8 cellular contexts compared by ENCODE assay signal in the genomic region with DNA sequence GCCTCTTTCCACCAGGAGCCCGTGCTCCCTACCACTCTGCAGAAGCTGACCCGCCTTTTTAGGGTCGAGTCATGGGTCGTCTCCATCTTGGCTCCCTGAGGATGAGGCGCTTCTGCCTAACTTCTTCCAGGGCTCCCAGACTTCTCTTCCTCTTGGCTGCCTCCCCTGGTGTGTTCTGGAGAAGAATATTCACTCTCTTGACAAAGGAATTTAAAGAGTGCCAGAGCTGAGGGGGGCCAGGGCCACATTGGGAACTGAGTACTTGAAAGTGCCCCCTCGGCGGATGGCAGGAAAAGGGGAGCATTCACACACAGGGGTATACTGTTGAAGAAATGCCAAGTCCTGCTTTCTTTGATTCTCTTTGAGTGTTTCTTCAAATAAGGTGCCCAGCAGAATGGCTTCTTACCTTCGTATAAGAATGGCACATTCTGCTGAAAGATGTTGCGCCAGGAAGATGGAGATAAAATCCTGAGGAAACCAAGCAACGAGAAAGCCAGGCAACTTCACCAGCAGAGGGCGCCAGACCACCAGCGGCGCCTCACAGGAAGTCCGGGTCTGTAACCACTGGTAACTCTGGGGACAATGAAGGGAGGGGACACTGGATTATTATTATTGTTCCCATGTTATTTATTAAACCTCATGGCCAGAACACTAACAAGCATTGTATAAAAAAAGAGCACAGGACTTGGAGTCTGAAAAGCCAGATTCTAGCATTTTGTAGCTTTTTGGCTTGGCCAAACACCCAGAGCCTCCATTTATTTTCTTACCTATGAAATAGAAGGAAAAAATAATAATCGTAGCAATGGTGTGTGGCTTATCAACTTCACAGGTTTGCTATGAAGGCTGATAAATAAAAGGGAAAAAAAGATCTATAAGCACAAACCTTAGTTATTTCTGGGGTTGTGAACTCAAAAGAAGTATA.
DNase-seq lines count a peak whose midpoint lies in the region; ATAC-seq and TF ChIP-seq lines count a peak whose summit lies in the region.

No MANE protein-coding gene starts in this region.

- peak in 4 of 5 donors; percentile 61 to 70 (median 62) for DNase-seq in CD4-positive, alpha-beta memory T cell
- DNase-seq in RWPE1 (ENCODE audit: low spot score) (peak; percentile 51), heart right ventricle (peak; percentile 18 to 59), coronary artery (ENCODE audit: low spot score) (no peak)
- DNase-seq in activated effector memory CD4-positive, alpha-beta T cell treated with anti-CD3 and anti-CD28 coated beads, Interleukin-2, amount 50 U/mL, for 16 hours = peak; percentile 90
- peak; percentile 69 for DNase-seq in stimulated activated CD4-positive, alpha-beta T cell treated with anti-CD3 and anti-CD28 coated beads, Interleukin-12 subunit alpha, Interleukin-12 subunit beta, amount 100 ng/mL, for 4 hours

- H3K9me3 ChIP-seq in CD4-positive, alpha-beta memory T cell (ENCODE audit: control insufficient read depth in 1 of 2, low read length in 2 of 2) = no peaks in the 10 kb centered on the region
- H3K9me3 ChIP-seq in heart right ventricle = peaks cover 0 to 26% (median 12%) of the 10 kb centered on the region in 11 donors

- H3K36me3 ChIP-seq in CD4-positive, alpha-beta memory T cell (ENCODE audit: insufficient read depth, low read length) = no peaks in the 10 kb centered on the region
- no peaks in the 10 kb centered on the region for H3K36me3 ChIP-seq in heart right ventricle

- H3K4me3 ChIP-seq in CD4-positive, alpha-beta memory T cell (ENCODE audit: low read length in 2 of 2) = no peak overlapping the region
- no peak overlapping the region for H3K4me3 ChIP-seq in heart right ventricle
- H3K4me3 ChIP-seq in coronary artery = no peak overlapping the region

- peak overlapping the region in 6 of 8 donors; percentile 15 to 61 (median 40) for H3K4me3 Mint-ChIP-seq in CD4-positive, alpha-beta memory T cell

- no peak overlapping the region for H3K27ac ChIP-seq in CD4-positive, alpha-beta memory T cell (ENCODE audit: low read depth, low read length)
- H3K27ac ChIP-seq in RWPE1 (no peak overlapping the region), heart right ventricle (no peak overlapping the region), coronary artery (no peak overlapping the region)

- CTCF ChIA-PET in CD4-positive, alpha-beta memory T cell (lab: Charles Lee; ENCODE audit: partially characterized antibody) = interaction anchor here (0.7 to 6.5 kb wide), 19 partner anchors 9 to 177 kb away, joined by 3 to 106 read pairs (median 5); partner anchors contain the start of gene HACE1
- CTCF ChIA-PET in RWPE1 (lab: Yijun Ruan, JAX) = interaction anchor here (0.7 kb wide), 1 partner anchor 62 kb away, joined by 3 read pairs; no protein-coding TSS in a partner anchor

- H3K4me1 Mint-ChIP-seq in CD4-positive, alpha-beta memory T cell = peaks cover 12 to 21% (median 18%) of the 10 kb centered on the region in 4 donors

- TF ChIP-seq CTCF in RWPE1 (conservative IDR thresholded peaks at IDR 0.05; ENCODE audit: low read depth) (peak; percentile 70), heart right ventricle (IDR thresholded peaks at IDR 0.05) (peak; percentile 45 to 89 (median 65)), coronary artery (IDR thresholded peaks at IDR 0.05) (no peak)

- peak overlapping the region in 3 of 7 donors; percentile 20 to 60 (median 37) for H3K27ac Mint-ChIP-seq in CD4-positive, alpha-beta memory T cell

- peaks cover 0 to 5% (median 0%) of the 10 kb centered on the region in 8 donors for H3K9me3 Mint-ChIP-seq in CD4-positive, alpha-beta memory T cell

- intact Hi-C loops in CD4-positive, alpha-beta memory T cell (cut with micrococcal nuclease) = loop anchor here (1.0 to 2.0 kb wide), 4 partner anchors 22 to 742 kb away; no protein-coding TSS in a partner anchor
- intact Hi-C loops in heart right ventricle (cut with DNase I) = loop anchor here in 6 of 10 donors (2.0 to 10.0 kb wide), 4 partner anchors 82 to 89 kb away; no protein-coding TSS in a partner anchor

- no peaks in the 10 kb centered on the region for H3K27me3 ChIP-seq in CD4-positive, alpha-beta memory T cell (ENCODE audit: insufficient read depth, low read length)
- no peaks in the 10 kb centered on the region for H3K27me3 ChIP-seq in heart right ventricle

- peak; percentile 57 for ATAC-seq in GM19328 (IDR thresholded peaks at IDR 0.05; ENCODE audit: unreplicated experiment)
- ATAC-seq in HG03378 (IDR thresholded peaks at IDR 0.05; ENCODE audit: unreplicated experiment) = peak; percentile 75
- peak in 3 of 8 donors; percentile 37 to 53 (median 46) for ATAC-seq in heart right ventricle

- peaks cover 18% of the 10 kb centered on the region for H3K4me1 ChIP-seq in CD4-positive, alpha-beta memory T cell (ENCODE audit: insufficient read depth, low read length)
- peaks cover 0 to 5% (median 0%) of the 10 kb centered on the region in 9 donors for H3K4me1 ChIP-seq in heart right ventricle

- H3K27me3 Mint-ChIP-seq in CD4-positive, alpha-beta memory T cell = no peaks in the 10 kb centered on the region

- no peaks in the 10 kb centered on the region for H3K36me3 Mint-ChIP-seq in CD4-positive, alpha-beta memory T cell

- WGBS in heart right ventricle, 2 donors = 57 to 58% methylated on average over 15 of the region's 15 CpGs

- POLR2A ChIA-PET in CD4-positive, alpha-beta memory T cell (lab: Charles Lee; ENCODE audit: partially characterized antibody) = no interaction called here
- POLR2A ChIA-PET in RWPE1 (lab: Yijun Ruan, JAX; ENCODE audit: low non-redundant PET) = no interaction called here
